In genomic region chr4:115228851-115229250, GRCh38 we compare ENCODE assay signal across 21 cellular contexts.
"Had no signal": no experiment of that assay in that cellular context is flagged by ENCODE, and none has a peak within 500 bp of the region (broad histone marks: within the 10 kb centered on the region; RNA-seq: fewer than 3 reads in every experiment).

No MANE protein-coding gene starts in this region.

- H3K4me3 Mint-ChIP-seq: activated CD4-positive, alpha-beta memory T cell treated with anti-CD3 and anti-CD28 coated beads, Interleukin-2, amount 10 ng/mL, durations not matched to agents 7 days and 5 days; activated CD4-positive, alpha-beta T cell treated with anti-CD3 and anti-CD28 coated beads for 36 hours; activated naive CD8-positive, alpha-beta T cell treated with anti-CD3 and anti-CD28 coated beads, Interleukin-2, amount 10 ng/mL, durations not matched to agents 7 days and 5 days; T-cell had no signal

- H3K9me3 ChIP-seq: adrenal gland, SJSA1 had no signal

- ATAC-seq: activated CD4-positive, alpha-beta T cell treated with anti-CD3 and anti-CD28 coated beads for 36 hours; PC-3; T-cell had no signal

- DNase-seq: activated CD4-positive, alpha-beta memory T cell treated with anti-CD3 and anti-CD28 coated beads, Interleukin-2, amount 10 ng/mL, durations not matched to agents 7 days and 5 days; activated CD4-positive, alpha-beta T cell treated with anti-CD3 and anti-CD28 coated beads for 36 hours; activated CD4-positive, alpha-beta T cell treated with anti-CD3 and anti-CD28 coated beads, Interleukin-2, amount 50 U/mL, for 1 hour; activated naive CD4-positive, alpha-beta T cell treated with anti-CD3 and anti-CD28 coated beads, Interleukin-2, amount 50 U/mL, for 16 hours; activated naive CD8-positive, alpha-beta T cell treated with anti-CD3 and anti-CD28 coated beads, Interleukin-2, amount 10 ng/mL, durations not matched to agents 7 days and 5 days; activated T-cell treated with anti-CD3 and anti-CD28 coated beads for 4 hours; adrenal gland; anterior cingulate cortex; cerebellar nuclear complex; Karpas-422; MM.1S; NCI-H1105; NCI-H1436; NCI-H1694 treated with DMSO at 0.1 percent for 48 hours; NCI-H2029 treated with DMSO at 0.1 percent for 48 hours; NCI-H510A treated with DMSO at 0.1 percent for 48 hours; PC-3; SHP77; T-cell had no signal

- H3K36me3 ChIP-seq: adrenal gland, SJSA1 had no signal

- H3K27me3 ChIP-seq: adrenal gland, SJSA1 had no signal

- H3K4me1 ChIP-seq: adrenal gland, SJSA1 had no signal

- H3K27ac ChIP-seq: adrenal gland, SJSA1, VCaP had no signal

- H3K4me1 Mint-ChIP-seq: activated CD4-positive, alpha-beta memory T cell treated with anti-CD3 and anti-CD28 coated beads, Interleukin-2, amount 10 ng/mL, durations not matched to agents 7 days and 5 days; activated CD4-positive, alpha-beta T cell treated with anti-CD3 and anti-CD28 coated beads for 36 hours; activated naive CD8-positive, alpha-beta T cell treated with anti-CD3 and anti-CD28 coated beads, Interleukin-2, amount 10 ng/mL, durations not matched to agents 7 days and 5 days; T-cell had no signal

- H3K36me3 Mint-ChIP-seq: activated naive CD8-positive, alpha-beta T cell treated with anti-CD3 and anti-CD28 coated beads, Interleukin-2, amount 10 ng/mL, durations not matched to agents 7 days and 5 days; T-cell had no signal

- H3K27me3 Mint-ChIP-seq: activated CD4-positive, alpha-beta memory T cell treated with anti-CD3 and anti-CD28 coated beads, Interleukin-2, amount 10 ng/mL, durations not matched to agents 7 days and 5 days; activated CD4-positive, alpha-beta T cell treated with anti-CD3 and anti-CD28 coated beads for 36 hours; activated naive CD8-positive, alpha-beta T cell treated with anti-CD3 and anti-CD28 coated beads, Interleukin-2, amount 10 ng/mL, durations not matched to agents 7 days and 5 days; T-cell had no signal

- H3K27ac Mint-ChIP-seq: activated CD4-positive, alpha-beta memory T cell treated with anti-CD3 and anti-CD28 coated beads, Interleukin-2, amount 10 ng/mL, durations not matched to agents 7 days and 5 days; activated CD4-positive, alpha-beta T cell treated with anti-CD3 and anti-CD28 coated beads for 36 hours; activated naive CD8-positive, alpha-beta T cell treated with anti-CD3 and anti-CD28 coated beads, Interleukin-2, amount 10 ng/mL, durations not matched to agents 7 days and 5 days; T-cell had no signal

- H3K4me3 ChIP-seq: adrenal gland, SJSA1 had no signal

- H3K9me3 Mint-ChIP-seq: activated CD4-positive, alpha-beta memory T cell treated with anti-CD3 and anti-CD28 coated beads, Interleukin-2, amount 10 ng/mL, durations not matched to agents 7 days and 5 days; activated naive CD8-positive, alpha-beta T cell treated with anti-CD3 and anti-CD28 coated beads, Interleukin-2, amount 10 ng/mL, durations not matched to agents 7 days and 5 days had no signal
